ENCODE assay signal across 8 cellular contexts in the genomic region with DNA sequence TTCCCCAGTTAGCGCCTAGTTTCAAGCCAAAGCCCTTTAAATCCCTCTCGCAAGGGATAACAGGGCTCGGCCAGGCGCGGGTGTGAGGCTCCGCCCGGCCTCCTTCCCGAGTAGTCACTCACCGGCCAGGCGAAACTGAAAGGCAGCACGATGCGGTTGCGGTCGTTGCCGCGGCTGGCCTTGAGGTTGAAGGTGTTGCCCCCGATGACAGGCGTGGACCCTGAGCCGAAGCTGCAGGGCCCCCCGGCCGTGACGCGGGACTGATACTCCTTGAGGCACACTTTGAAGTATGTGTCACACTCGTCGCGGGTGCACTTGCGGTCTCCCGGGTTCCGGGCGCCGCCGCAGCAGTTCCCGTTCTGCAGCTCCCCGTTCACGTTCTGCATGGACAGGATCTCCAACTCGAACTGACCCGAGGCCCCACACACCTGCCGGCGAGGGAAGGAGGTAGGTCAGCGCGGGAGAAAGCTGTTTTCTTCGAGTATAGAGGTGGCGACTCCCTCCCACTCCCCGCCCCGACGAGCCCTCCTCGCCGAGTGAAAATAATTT. TPM values are rescaled to one million over a fixed set of nuclear protein-coding genes. Genes with fewer than 3 reads are reported as not detected.
DNase-seq lines count a peak whose midpoint lies in the region; ATAC-seq and TF ChIP-seq lines count a peak whose summit lies in the region.

No MANE protein-coding gene starts in this region.

- peak overlapping the region; percentile 82 for H3K4me3 Mint-ChIP-seq in Calu3 (ENCODE audit: low read depth, unreplicated experiment)
- peak overlapping the region; percentile 69 to 85 (median 71) for H3K4me3 Mint-ChIP-seq in T-cell
- peak overlapping the region; percentile 98 for H3K4me3 Mint-ChIP-seq in chondrocyte (ENCODE audit: unreplicated experiment)

- H3K9me3 Mint-ChIP-seq in Calu3 (ENCODE audit: low read depth, unreplicated experiment), result no peaks in the 10 kb centered on the region
- H3K9me3 Mint-ChIP-seq in T-cell, result no peaks in the 10 kb centered on the region
- H3K9me3 Mint-ChIP-seq in chondrocyte (ENCODE audit: low read depth), result no peaks in the 10 kb centered on the region

- no TSS peak for BruUV-seq in Calu3 (replicated peaks; lab: Mats Ljungman, UMichigan)

- POLR2A ChIA-PET in T-cell (lab: Charles Lee), result no interaction called here

- H3K36me3 Mint-ChIP-seq in Calu3 (ENCODE audit: insufficient read depth, unreplicated experiment), result peaks cover 80% of the 10 kb centered on the region
- H3K36me3 Mint-ChIP-seq in T-cell, result no peaks in the 10 kb centered on the region
- H3K36me3 Mint-ChIP-seq in chondrocyte (ENCODE audit: low read depth), result peaks cover 41% of the 10 kb centered on the region

- TF ChIP-seq CTCF in Calu3 (IDR thresholded peaks at IDR 0.05; ENCODE audit: unreplicated experiment) (no peak), chondrocyte (IDR thresholded peaks at IDR 0.05) (no peak)

- ATAC-seq in T-cell (replicated peaks in 1 of 4), result no peak
- peak; percentile 27 for ATAC-seq in left colon
- no peak for ATAC-seq in GM18867 (IDR thresholded peaks at IDR 0.05; ENCODE audit: unreplicated experiment)
- no peak for ATAC-seq in HG02852 (IDR thresholded peaks at IDR 0.05; ENCODE audit: unreplicated experiment)

- peak overlapping the region; percentile 92 for H3K27ac Mint-ChIP-seq in Calu3 (ENCODE audit: unreplicated experiment)
- H3K27ac Mint-ChIP-seq in T-cell, result no peak overlapping the region
- peak overlapping the region; percentile 95 for H3K27ac Mint-ChIP-seq in chondrocyte (ENCODE audit: unreplicated experiment)

- H3K4me1 Mint-ChIP-seq in Calu3 (ENCODE audit: low read depth, unreplicated experiment) (peaks cover 4% of the 10 kb centered on the region), T-cell (peaks cover 8 to 32% (median 23%) of the 10 kb centered on the region in 3 donors), chondrocyte (ENCODE audit: low read depth) (peaks cover 48% of the 10 kb centered on the region)

- intact Hi-C loops in Calu3 (cut with micrococcal nuclease; ENCODE audit: unreplicated experiment), result loop anchor here (5.0 to 10.0 kb wide), 3 partner anchors 280 to 872 kb away; no protein-coding TSS in a partner anchor
- intact Hi-C loops in left colon (cut with DNase I, micrococcal nuclease), result loop anchor here in 1 of 2 donors (5.0 to 10.0 kb wide), 2 partner anchors 205 to 872 kb away; no protein-coding TSS in a partner anchor

- no peak for DNase-seq in Calu3
- DNase-seq in HuH-7.5 (ENCODE audit: low spot score), result peak; percentile 53
- peak in 4 of 34 experiments; percentile 7 to 30 (median 10) for DNase-seq in T-cell
- no peak for DNase-seq in chondrocyte (ENCODE audit: low spot score)
- DNase-seq in left colon, result peak; percentile 67 to 72
- DNase-seq in stimulated activated CD4-positive, alpha-beta T cell treated with anti-CD3 and anti-CD28 coated beads, Interleukin-4, amount 100 ng/mL, for 24 hours, result peak; percentile 48

- no peaks in the 10 kb centered on the region for H3K27me3 Mint-ChIP-seq in Calu3 (ENCODE audit: unreplicated experiment)
- H3K27me3 Mint-ChIP-seq in T-cell, result peaks cover 42 to 59% of the 10 kb centered on the region in 2 donors
- no peaks in the 10 kb centered on the region for H3K27me3 Mint-ChIP-seq in chondrocyte (ENCODE audit: low read depth)

- CTCF ChIA-PET in Calu3 (lab: Charles Lee) (interaction anchor here (0.7 kb wide), 1 partner anchor 247 kb away, joined by 7 read pairs; no protein-coding TSS in a partner anchor), T-cell (lab: Charles Lee) (no interaction called here)

RNA-seq across cellular contexts. Expression of a gene that starts 1.1 kb away (rescaled TPM):
- total RNA-seq in Calu3 (2022) (156 and 245 TPM in 2 replicates), T-cell (1 to 10 TPM in 1 of 5 donors, under 1 TPM in 4; 0.12 to 1.1 (median 0.56) TPM), chondrocyte (161 to 510 TPM (median 505 TPM) in 3 replicates), left colon (100 to 1,000 TPM in 1 of 2 donors, 10 to 100 TPM in 1; 78.8 to 170 TPM)

Comparison
In these comparisons a context has a peak if more than half of its experiments do, and no peak if none do; other contexts are left out.
1. DNase-seq: peak in HuH-7.5 (single experiment), left colon (2 of 2) and stimulated activated CD4-positive, alpha-beta T cell treated with anti-CD3 and anti-CD28 coated beads, Interleukin-4, amount 100 ng/mL, for 24 hours (single experiment); none in Calu3 (single experiment) and chondrocyte (single experiment).
2. H3K27ac Mint-ChIP-seq: peak in Calu3 (single experiment) and chondrocyte (single experiment); none in T-cell (0 of 2).
3. RNA of a gene that starts 1.1 kb away (total RNA-seq): 161 to 510 TPM in chondrocyte, 156 to 245 TPM in Calu3 and 78.8 to 170 TPM in left colon; 0.12 to 1.1 TPM in T-cell; every median in the first group is over 10 times any median in the second.
4. Peak in every context shown above with its lines, with median percentiles within 50 percentile points of each other: H3K4me3 Mint-ChIP-seq.